ENCODE assay signal across 1 cellular context in the genomic region with DNA sequence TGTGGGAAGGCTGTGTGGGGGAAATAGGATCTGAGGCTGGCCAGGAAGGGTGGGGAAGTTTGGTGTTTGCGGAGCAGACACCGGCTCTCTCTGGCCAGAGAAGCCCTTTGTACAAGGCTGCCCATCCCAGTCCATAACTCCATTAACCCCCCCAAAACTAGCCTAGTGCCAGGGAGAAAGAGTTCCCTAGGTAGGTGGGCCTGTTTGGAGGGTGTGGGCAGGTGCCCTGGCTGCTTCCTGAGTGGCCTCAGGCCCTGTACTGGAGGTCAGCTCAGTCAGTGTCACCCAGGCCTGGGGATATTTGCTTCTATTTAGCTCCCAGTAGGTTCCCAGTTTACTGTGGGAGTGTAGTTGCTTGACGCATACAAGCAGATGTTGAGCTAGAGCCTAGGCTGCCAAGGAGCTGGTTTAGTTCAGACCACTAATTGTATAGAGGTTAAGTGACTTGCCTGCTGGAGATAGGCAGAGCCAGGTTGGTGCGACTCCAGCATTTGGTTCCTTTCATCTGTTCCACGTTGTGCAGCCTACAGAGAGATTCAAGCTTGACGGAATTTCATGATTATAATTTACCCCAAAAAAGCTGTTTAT.
A peak's percentile ranks its signal among the peaks of the same experiment; 100 is the strongest.
TF ChIP-seq lines count a peak whose summit lies in the region.

No MANE protein-coding gene starts in this region.

TF ChIP-seq in HepG2, 621 proteins besides CTCF, POLR2A, EP300 and RAD21 (continues in another document):
- TF ChIP-seq SALL1 (CRISPR knock-in tag; IDR thresholded peaks at IDR 0.05), result peak; percentile 39; the same call in 1 of the 2 replicates
- TF ChIP-seq MEF2D (CRISPR knock-in tag; IDR thresholded peaks at IDR 0.05), result no peak
- TF ChIP-seq HNRNPK (IDR thresholded peaks at IDR 0.05; ENCODE audit: low read depth, low read length, poor library complexity, severe bottlenecking), result no peak
- 0 out of 2 replicates have a peak, but pooled peaks have one; percentile 19 for TF ChIP-seq DPF2 (CRISPR knock-in tag; IDR thresholded peaks at IDR 0.05; ENCODE audit: borderline replicate concordance, low read depth)
- TF ChIP-seq, protein P1, sequence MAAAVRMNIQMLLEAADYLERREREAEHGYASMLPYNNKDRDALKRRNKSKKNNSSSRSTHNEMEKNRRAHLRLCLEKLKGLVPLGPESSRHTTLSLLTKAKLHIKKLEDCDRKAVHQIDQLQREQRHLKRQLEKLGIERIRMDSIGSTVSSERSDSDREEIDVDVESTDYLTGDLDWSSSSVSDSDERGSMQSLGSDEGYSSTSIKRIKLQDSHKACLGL (CRISPR knock-in tag; IDR thresholded peaks at IDR 0.05), result no peak
- TF ChIP-seq ZSCAN31 (CRISPR knock-in tag; IDR thresholded peaks at IDR 0.05; ENCODE audit: low read depth), result no peak
- TF ChIP-seq, protein P2, sequence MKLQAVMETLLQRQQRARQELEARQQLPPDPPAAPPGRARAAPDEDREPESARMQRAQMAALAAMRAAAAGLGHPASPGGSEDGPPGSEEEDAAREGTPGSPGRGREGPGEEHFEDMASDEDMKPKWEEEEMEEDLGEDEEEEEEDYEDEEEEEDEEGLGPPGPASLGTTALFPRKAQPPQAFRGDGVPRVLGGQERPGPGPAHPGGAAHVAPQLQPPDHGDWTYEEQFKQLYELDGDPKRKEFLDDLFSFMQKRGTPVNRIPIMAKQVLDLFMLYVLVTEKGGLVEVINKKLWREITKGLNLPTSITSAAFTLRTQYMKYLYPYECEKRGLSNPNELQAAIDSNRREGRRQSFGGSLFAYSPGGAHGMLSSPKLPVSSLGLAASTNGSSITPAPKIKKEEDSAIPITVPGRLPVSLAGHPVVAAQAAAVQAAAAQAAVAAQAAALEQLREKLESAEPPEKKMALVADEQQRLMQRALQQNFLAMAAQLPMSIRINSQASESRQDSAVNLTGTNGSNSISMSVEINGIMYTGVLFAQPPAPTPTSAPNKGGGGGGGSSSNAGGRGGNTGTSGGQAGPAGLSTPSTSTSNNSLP (IDR thresholded peaks at IDR 0.05; ENCODE audit: low read depth, low read length), result no peak
- TF ChIP-seq SRSF4 (IDR thresholded peaks at IDR 0.05; ENCODE audit: low read depth, low read length, poor library complexity, severe bottlenecking), result no peak
- TF ChIP-seq PHF21A (CRISPR knock-in tag; IDR thresholded peaks at IDR 0.05), result peak; percentile 44; the same call in 1 of the 2 replicates
- no peak for TF ChIP-seq KDM3A (CRISPR knock-in tag; IDR thresholded peaks at IDR 0.05; ENCODE audit: low read depth)
- TF ChIP-seq ZNF605 (CRISPR knock-in tag; IDR thresholded peaks at IDR 0.05), result peak; percentile 57; the same call in 1 of the 2 replicates
- 0 out of 2 replicates have a peak, but pooled peaks have one; percentile 40 for TF ChIP-seq ARID2 (CRISPR knock-in tag; IDR thresholded peaks at IDR 0.05; ENCODE audit: borderline replicate concordance)
- 0 out of 2 replicates have a peak, but pooled peaks have one; percentile 54 for TF ChIP-seq ZNF782 (CRISPR knock-in tag; IDR thresholded peaks at IDR 0.05; ENCODE audit: borderline replicate concordance)
- no peak for TF ChIP-seq ZNF235 (CRISPR knock-in tag; IDR thresholded peaks at IDR 0.05; ENCODE audit: borderline replicate concordance)
- TF ChIP-seq, protein P3, sequence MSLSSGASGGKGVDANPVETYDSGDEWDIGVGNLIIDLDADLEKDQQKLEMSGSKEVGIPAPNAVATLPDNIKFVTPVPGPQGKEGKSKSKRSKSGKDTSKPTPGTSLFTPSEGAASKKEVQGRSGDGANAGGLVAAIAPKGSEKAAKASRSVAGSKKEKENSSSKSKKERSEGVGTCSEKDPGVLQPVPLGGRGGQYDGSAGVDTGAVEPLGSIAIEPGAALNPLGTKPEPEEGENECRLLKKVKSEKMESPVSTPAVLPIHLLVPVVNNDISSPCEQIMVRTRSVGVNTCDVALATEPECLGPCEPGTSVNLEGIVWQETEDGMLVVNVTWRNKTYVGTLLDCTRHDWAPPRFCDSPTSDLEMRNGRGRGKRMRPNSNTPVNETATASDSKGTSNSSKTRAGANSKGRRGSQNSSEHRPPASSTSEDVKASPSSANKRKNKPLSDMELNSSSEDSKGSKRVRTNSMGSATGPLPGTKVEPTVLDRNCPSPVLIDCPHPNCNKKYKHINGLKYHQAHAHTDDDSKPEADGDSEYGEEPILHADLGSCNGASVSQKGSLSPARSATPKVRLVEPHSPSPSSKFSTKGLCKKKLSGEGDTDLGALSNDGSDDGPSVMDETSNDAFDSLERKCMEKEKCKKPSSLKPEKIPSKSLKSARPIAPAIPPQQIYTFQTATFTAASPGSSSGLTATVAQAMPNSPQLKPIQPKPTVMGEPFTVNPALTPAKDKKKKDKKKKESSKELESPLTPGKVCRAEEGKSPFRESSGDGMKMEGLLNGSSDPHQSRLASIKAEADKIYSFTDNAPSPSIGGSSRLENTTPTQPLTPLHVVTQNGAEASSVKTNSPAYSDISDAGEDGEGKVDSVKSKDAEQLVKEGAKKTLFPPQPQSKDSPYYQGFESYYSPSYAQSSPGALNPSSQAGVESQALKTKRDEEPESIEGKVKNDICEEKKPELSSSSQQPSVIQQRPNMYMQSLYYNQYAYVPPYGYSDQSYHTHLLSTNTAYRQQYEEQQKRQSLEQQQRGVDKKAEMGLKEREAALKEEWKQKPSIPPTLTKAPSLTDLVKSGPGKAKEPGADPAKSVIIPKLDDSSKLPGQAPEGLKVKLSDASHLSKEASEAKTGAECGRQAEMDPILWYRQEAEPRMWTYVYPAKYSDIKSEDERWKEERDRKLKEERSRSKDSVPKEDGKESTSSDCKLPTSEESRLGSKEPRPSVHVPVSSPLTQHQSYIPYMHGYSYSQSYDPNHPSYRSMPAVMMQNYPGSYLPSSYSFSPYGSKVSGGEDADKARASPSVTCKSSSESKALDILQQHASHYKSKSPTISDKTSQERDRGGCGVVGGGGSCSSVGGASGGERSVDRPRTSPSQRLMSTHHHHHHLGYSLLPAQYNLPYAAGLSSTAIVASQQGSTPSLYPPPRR (CRISPR knock-in tag; IDR thresholded peaks at IDR 0.05; ENCODE audit: borderline replicate concordance), result 0 out of 2 replicates have a peak, but pooled peaks have one; percentile 56
- TF ChIP-seq SMAD1 (CRISPR knock-in tag; IDR thresholded peaks at IDR 0.05; ENCODE audit: borderline replicate concordance, low read depth), result peak; percentile 79; the same call in 1 of the 2 replicates
- no peak for TF ChIP-seq XBP1 (CRISPR knock-in tag; IDR thresholded peaks at IDR 0.05)
- TF ChIP-seq PHF20 (CRISPR knock-in tag; IDR thresholded peaks at IDR 0.05), result peak; percentile 31; the same call in 1 of the 2 replicates
- no peak for TF ChIP-seq FOSL1 (CRISPR knock-in tag; IDR thresholded peaks at IDR 0.05; ENCODE audit: borderline replicate concordance)
- TF ChIP-seq ELF1 (CRISPR knock-in tag; IDR thresholded peaks at IDR 0.05), result no peak
- TF ChIP-seq, protein P4, sequence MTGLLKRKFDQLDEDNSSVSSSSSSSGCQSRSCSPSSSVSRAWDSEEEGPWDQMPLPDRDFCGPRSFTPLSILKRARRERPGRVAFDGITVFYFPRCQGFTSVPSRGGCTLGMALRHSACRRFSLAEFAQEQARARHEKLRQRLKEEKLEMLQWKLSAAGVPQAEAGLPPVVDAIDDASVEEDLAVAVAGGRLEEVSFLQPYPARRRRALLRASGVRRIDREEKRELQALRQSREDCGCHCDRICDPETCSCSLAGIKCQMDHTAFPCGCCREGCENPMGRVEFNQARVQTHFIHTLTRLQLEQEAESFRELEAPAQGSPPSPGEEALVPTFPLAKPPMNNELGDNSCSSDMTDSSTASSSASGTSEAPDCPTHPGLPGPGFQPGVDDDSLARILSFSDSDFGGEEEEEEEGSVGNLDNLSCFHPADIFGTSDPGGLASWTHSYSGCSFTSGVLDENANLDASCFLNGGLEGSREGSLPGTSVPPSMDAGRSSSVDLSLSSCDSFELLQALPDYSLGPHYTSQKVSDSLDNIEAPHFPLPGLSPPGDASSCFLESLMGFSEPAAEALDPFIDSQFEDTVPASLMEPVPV (CRISPR knock-in tag; IDR thresholded peaks at IDR 0.05), result no peak
- TF ChIP-seq, protein P5, sequence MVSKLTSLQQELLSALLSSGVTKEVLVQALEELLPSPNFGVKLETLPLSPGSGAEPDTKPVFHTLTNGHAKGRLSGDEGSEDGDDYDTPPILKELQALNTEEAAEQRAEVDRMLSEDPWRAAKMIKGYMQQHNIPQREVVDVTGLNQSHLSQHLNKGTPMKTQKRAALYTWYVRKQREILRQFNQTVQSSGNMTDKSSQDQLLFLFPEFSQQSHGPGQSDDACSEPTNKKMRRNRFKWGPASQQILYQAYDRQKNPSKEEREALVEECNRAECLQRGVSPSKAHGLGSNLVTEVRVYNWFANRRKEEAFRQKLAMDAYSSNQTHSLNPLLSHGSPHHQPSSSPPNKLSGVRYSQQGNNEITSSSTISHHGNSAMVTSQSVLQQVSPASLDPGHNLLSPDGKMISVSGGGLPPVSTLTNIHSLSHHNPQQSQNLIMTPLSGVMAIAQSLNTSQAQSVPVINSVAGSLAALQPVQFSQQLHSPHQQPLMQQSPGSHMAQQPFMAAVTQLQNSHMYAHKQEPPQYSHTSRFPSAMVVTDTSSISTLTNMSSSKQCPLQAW (CRISPR knock-in tag; IDR thresholded peaks at IDR 0.05), result 0 out of 2 replicates have a peak, but pooled peaks have one; percentile 22
- TF ChIP-seq NFIB (CRISPR knock-in tag; IDR thresholded peaks at IDR 0.05; ENCODE audit: borderline replicate concordance), result no peak
- TF ChIP-seq ZNF251 (CRISPR knock-in tag; IDR thresholded peaks at IDR 0.05), result 0 out of 2 replicates have a peak, but pooled peaks have one; percentile 64
- TF ChIP-seq, protein P6, sequence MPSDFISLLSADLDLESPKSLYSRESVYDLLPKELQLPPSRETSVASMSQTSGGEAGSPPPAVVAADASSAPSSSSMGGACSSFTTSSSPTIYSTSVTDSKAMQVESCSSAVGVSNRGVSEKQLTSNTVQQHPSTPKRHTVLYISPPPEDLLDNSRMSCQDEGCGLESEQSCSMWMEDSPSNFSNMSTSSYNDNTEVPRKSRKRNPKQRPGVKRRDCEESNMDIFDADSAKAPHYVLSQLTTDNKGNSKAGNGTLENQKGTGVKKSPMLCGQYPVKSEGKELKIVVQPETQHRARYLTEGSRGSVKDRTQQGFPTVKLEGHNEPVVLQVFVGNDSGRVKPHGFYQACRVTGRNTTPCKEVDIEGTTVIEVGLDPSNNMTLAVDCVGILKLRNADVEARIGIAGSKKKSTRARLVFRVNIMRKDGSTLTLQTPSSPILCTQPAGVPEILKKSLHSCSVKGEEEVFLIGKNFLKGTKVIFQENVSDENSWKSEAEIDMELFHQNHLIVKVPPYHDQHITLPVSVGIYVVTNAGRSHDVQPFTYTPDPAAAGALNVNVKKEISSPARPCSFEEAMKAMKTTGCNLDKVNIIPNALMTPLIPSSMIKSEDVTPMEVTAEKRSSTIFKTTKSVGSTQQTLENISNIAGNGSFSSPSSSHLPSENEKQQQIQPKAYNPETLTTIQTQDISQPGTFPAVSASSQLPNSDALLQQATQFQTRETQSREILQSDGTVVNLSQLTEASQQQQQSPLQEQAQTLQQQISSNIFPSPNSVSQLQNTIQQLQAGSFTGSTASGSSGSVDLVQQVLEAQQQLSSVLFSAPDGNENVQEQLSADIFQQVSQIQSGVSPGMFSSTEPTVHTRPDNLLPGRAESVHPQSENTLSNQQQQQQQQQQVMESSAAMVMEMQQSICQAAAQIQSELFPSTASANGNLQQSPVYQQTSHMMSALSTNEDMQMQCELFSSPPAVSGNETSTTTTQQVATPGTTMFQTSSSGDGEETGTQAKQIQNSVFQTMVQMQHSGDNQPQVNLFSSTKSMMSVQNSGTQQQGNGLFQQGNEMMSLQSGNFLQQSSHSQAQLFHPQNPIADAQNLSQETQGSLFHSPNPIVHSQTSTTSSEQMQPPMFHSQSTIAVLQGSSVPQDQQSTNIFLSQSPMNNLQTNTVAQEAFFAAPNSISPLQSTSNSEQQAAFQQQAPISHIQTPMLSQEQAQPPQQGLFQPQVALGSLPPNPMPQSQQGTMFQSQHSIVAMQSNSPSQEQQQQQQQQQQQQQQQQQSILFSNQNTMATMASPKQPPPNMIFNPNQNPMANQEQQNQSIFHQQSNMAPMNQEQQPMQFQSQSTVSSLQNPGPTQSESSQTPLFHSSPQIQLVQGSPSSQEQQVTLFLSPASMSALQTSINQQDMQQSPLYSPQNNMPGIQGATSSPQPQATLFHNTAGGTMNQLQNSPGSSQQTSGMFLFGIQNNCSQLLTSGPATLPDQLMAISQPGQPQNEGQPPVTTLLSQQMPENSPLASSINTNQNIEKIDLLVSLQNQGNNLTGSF (CRISPR knock-in tag; IDR thresholded peaks at IDR 0.05), result no peak
- no peak for TF ChIP-seq TOE1 (CRISPR knock-in tag; IDR thresholded peaks at IDR 0.05)
- peak; percentile 33 for TF ChIP-seq ZNF883 (CRISPR knock-in tag; IDR thresholded peaks at IDR 0.05; ENCODE audit: not compliant biosample characterization)
- peak; percentile 80; the same call in 1 of the 2 replicates for TF ChIP-seq ZNF550 (CRISPR knock-in tag; IDR thresholded peaks at IDR 0.05; ENCODE audit: borderline replicate concordance)
- TF ChIP-seq, protein P7, sequence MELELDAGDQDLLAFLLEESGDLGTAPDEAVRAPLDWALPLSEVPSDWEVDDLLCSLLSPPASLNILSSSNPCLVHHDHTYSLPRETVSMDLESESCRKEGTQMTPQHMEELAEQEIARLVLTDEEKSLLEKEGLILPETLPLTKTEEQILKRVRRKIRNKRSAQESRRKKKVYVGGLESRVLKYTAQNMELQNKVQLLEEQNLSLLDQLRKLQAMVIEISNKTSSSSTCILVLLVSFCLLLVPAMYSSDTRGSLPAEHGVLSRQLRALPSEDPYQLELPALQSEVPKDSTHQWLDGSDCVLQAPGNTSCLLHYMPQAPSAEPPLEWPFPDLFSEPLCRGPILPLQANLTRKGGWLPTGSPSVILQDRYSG (CRISPR knock-in tag; IDR thresholded peaks at IDR 0.05), result no peak
- TF ChIP-seq, protein P8, sequence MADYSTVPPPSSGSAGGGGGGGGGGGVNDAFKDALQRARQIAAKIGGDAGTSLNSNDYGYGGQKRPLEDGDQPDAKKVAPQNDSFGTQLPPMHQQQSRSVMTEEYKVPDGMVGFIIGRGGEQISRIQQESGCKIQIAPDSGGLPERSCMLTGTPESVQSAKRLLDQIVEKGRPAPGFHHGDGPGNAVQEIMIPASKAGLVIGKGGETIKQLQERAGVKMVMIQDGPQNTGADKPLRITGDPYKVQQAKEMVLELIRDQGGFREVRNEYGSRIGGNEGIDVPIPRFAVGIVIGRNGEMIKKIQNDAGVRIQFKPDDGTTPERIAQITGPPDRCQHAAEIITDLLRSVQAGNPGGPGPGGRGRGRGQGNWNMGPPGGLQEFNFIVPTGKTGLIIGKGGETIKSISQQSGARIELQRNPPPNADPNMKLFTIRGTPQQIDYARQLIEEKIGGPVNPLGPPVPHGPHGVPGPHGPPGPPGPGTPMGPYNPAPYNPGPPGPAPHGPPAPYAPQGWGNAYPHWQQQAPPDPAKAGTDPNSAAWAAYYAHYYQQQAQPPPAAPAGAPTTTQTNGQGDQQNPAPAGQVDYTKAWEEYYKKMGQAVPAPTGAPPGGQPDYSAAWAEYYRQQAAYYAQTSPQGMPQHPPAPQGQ (CRISPR knock-in tag; IDR thresholded peaks at IDR 0.05; ENCODE audit: borderline replicate concordance), result no peak
- TF ChIP-seq, protein P9, sequence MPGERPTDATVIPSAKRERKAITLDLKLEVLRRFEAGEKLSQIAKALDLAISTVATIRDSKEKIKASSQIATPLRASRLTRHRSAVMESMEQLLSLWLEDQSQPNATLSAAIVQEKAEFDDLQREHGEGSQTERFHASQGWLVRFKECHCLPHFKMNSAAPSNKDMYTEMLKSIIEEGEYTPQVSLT (CRISPR knock-in tag; IDR thresholded peaks at IDR 0.05; ENCODE audit: borderline replicate concordance, low read depth), result no peak
- 0 out of 2 replicates have a peak, but pooled peaks have one; percentile 3 for TF ChIP-seq ZSCAN25 (CRISPR knock-in tag; IDR thresholded peaks at IDR 0.05)
- no peak for TF ChIP-seq NCOA5 (CRISPR knock-in tag; IDR thresholded peaks at IDR 0.05)
- no peak for TF ChIP-seq CBX5 (CRISPR knock-in tag; IDR thresholded peaks at IDR 0.05; ENCODE audit: borderline replicate concordance)
